In the genomic region with DNA sequence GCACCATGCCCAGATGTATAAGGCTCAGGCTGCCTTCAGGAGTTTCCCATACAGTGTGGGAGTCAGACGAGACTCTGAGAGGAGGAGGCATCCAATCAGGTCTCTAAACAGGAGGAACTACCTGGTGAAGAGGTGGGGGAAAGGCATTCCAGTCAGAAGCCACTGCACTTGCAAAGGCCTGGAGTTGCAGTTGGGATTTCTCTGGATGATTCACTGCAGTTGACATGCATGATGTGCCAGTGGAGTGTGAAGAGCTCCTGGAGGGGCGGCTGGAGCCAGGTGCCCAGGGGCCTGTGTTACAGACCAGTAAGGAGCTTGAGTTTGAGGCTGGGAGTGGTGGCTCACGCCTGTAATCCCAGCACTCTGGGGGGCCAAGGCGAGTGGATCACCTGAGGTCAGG, we compare ENCODE assay signal across 21 cellular contexts.
"Had no signal": no experiment of that assay in that cellular context is flagged by ENCODE, and none has a peak within 500 bp of the region (broad histone marks: within the 10 kb centered on the region; RNA-seq: fewer than 3 reads in every experiment).

No MANE protein-coding gene starts in this region.

- H3K27ac ChIP-seq: cardiac muscle cell, epithelial cell of prostate, SK-N-MC, tibial nerve, uterus had no signal

- H3K4me3 ChIP-seq: cardiac muscle cell, heart right ventricle, SK-N-MC, tibial nerve, uterus had no signal

- H3K36me3 ChIP-seq: cardiac muscle cell, uterus had no signal

- H3K4me1 ChIP-seq: uterus had no signal

- DNase-seq: activated B cell treated with CpG ODN at 0.5 μM for 24 hours; activated CD4-positive, alpha-beta T cell treated with anti-CD3 and anti-CD28 coated beads, Interleukin-2, amount 10 ng/mL, durations not matched to agents 24 days and 14 days; activated CD8-positive, alpha-beta memory T cell treated with anti-CD3 and anti-CD28 coated beads, Interleukin-2, amount 50 U/mL, for 48 hours; activated CD8-positive, alpha-beta T cell treated with anti-CD3 and anti-CD28 coated beads, Interleukin-2, amount 10 ng/mL, durations not matched to agents 7 days and 5 days; activated effector memory CD4-positive, alpha-beta T cell treated with anti-CD3 and anti-CD28 coated beads, Interleukin-2, amount 50 U/mL, for 16 hours; activated naive CD4-positive, alpha-beta T cell treated with anti-CD3 and anti-CD28 coated beads, Interleukin-2, amount 50 U/mL, for 16 hours; activated T-cell treated with anti-CD3 and anti-CD28 coated beads, Interleukin-2, amount 50 U/mL, for 72 hours; endodermal cell; heart right ventricle; immature natural killer cell; left colon; occipital lobe; stimulated activated CD4-positive, alpha-beta T cell treated with anti-CD3 and anti-CD28 coated beads, Interleukin-12 subunit alpha, Interleukin-12 subunit beta, amount 100 ng/mL, for 4 hours; stimulated activated CD4-positive, alpha-beta T cell treated with anti-CD3 and anti-CD28 coated beads, Interleukin-1b, Interleukin-23, amount 100 ng/mL, for 48 hours; stimulated activated naive CD8-positive, alpha-beta T cell treated with anti-CD3 and anti-CD28 coated beads, Interleukin-15, Interleukin-2, amounts not matched to agents 100 U/mL and 50 U/mL, for 24 hours; substantia nigra; uterus had no signal

- ATAC-seq: activated CD8-positive, alpha-beta T cell treated with anti-CD3 and anti-CD28 coated beads, Interleukin-2, amount 10 ng/mL, durations not matched to agents 7 days and 5 days; activated T-cell treated with anti-CD3 and anti-CD28 coated beads, Interleukin-2, amount 50 U/mL, for 72 hours; heart right ventricle; left colon; stimulated activated naive CD8-positive, alpha-beta T cell treated with anti-CD3 and anti-CD28 coated beads, Interleukin-15, Interleukin-2, amounts not matched to agents 100 U/mL and 50 U/mL, for 24 hours had no signal

- H3K27me3 ChIP-seq: cardiac muscle cell, heart right ventricle, tibial nerve, uterus had no signal
